In the genomic region with DNA sequence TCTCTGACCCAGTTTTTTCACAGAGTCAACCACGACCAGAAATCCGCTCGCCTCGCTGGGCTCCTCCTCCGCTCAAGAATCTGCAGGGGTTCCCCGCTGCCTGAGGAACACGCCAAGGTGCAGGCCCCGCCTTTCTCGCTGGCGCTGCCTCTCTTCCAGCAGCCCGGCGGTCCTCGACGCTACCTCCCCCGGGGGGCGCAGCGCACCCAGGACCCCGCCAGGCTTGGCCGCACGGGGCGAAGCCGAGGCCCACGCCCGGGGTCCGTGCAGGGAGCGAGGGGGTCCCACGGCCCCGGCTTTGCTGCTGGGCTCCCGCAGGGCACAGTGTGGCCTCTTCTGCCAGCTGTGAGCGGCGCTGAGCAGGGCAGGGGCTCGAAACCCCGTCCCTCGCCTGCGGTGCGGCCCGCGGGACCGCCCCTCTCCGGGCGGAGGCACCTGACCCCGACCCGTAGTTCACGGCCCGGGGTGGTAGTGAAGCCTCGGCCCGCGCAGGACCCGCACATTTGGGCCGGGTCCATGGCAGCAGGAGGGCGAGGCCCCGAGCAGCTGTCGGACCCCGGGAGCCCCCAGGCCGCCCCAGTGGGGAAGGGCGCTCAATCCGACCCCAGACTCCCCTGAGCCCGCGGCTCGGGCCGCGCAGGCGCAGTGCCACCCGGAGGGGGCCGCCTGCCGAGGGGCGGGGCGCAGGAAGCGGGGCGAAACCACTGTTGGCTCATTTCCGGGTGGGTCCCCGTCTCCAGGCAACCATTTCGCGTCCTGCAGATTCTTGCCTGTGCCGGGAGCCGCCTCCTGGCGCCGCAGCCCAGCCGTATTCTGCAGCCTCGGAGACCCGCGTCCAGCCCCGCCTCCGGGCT, we compare ENCODE assay signal across 1 cellular context.
TF ChIP-seq lines count a peak whose summit lies in the region.

No MANE protein-coding gene starts in this region.

TF ChIP-seq in HepG2, 621 proteins besides CTCF, POLR2A, EP300 and RAD21 (continued from another document and continues in another):
- TF ChIP-seq ZNF10 (CRISPR knock-in tag; IDR thresholded peaks at IDR 0.05; ENCODE audit: borderline replicate concordance, low read depth) (no peak), ZNF510 (CRISPR knock-in tag; IDR thresholded peaks at IDR 0.05; ENCODE audit: low read depth) (no peak), ZNF333 (CRISPR knock-in tag; IDR thresholded peaks at IDR 0.05; ENCODE audit: borderline replicate concordance) (peak; percentile 94; the same call in 1 of the 2 replicates), ZNF841 (CRISPR knock-in tag; IDR thresholded peaks at IDR 0.05; ENCODE audit: borderline replicate concordance) (no peak), MLLT10 (CRISPR knock-in tag; IDR thresholded peaks at IDR 0.05) (no peak), NRL (CRISPR knock-in tag; IDR thresholded peaks at IDR 0.05; ENCODE audit: borderline replicate concordance) (no peak), SUZ12 (IDR thresholded peaks at IDR 0.05; ENCODE audit: low read depth, low read length) (no peak), HNRNPL (IDR thresholded peaks at IDR 0.05; ENCODE audit: low read depth, low read length) (0 out of 2 replicates have a peak, but pooled peaks have one; percentile 40), ZNF792 (CRISPR knock-in tag; IDR thresholded peaks at IDR 0.05) (no peak), ZNF850 (CRISPR knock-in tag; conservative IDR thresholded peaks at IDR 0.05) (no peak), ZNF558 (CRISPR knock-in tag; IDR thresholded peaks at IDR 0.05; ENCODE audit: borderline replicate concordance) (no peak), ARHGAP35 (CRISPR knock-in tag; IDR thresholded peaks at IDR 0.05; ENCODE audit: borderline replicate concordance) (peak; percentile 42), HES4 (CRISPR knock-in tag; IDR thresholded peaks at IDR 0.05; ENCODE audit: borderline replicate concordance) (no peak), SOX13 (IDR thresholded peaks at IDR 0.05) (no peak), SOX13 (CRISPR knock-in tag; conservative IDR thresholded peaks at IDR 0.05 in 1 of 2, IDR thresholded peaks at IDR 0.05 in 1 of 2) (no peak; a peak in 1 of 4 replicates), ZNF672 (CRISPR knock-in tag; IDR thresholded peaks at IDR 0.05) (no peak), ZNF549 (CRISPR knock-in tag; IDR thresholded peaks at IDR 0.05) (no peak), MEIS1 (CRISPR knock-in tag; IDR thresholded peaks at IDR 0.05; ENCODE audit: borderline replicate concordance) (peak; percentile 58; the same call in 1 of the 2 replicates), NCOA2 (CRISPR knock-in tag; IDR thresholded peaks at IDR 0.05) (no peak), SAFB2 (CRISPR knock-in tag; IDR thresholded peaks at IDR 0.05; ENCODE audit: borderline replicate concordance, low read depth) (peak; percentile 23), ZNF562 (CRISPR knock-in tag; IDR thresholded peaks at IDR 0.05; ENCODE audit: borderline replicate concordance) (no peak), GATA4 (IDR thresholded peaks at IDR 0.05; ENCODE audit: borderline replicate concordance, low read depth) (0 out of 2 replicates have a peak, but pooled peaks have one; percentile 34), ZNF431 (CRISPR knock-in tag; IDR thresholded peaks at IDR 0.05; ENCODE audit: borderline replicate concordance, low read depth) (no peak), KDM6A (CRISPR knock-in tag; IDR thresholded peaks at IDR 0.05; ENCODE audit: low read depth) (no peak), ZNF660 (CRISPR knock-in tag; IDR thresholded peaks at IDR 0.05; ENCODE audit: borderline replicate concordance, low read depth) (no peak), TAF15 (IDR thresholded peaks at IDR 0.05; ENCODE audit: low read depth, low read length, poor library complexity, severe bottlenecking) (no peak), MTA1 (CRISPR knock-in tag; IDR thresholded peaks at IDR 0.05; ENCODE audit: borderline replicate concordance) (peak; percentile 84; the same call in 1 of the 2 replicates), ZNF75D (CRISPR knock-in tag; IDR thresholded peaks at IDR 0.05; ENCODE audit: borderline replicate concordance) (no peak), BORCS8-MEF2B (CRISPR knock-in tag; IDR thresholded peaks at IDR 0.05) (peak; percentile 48; the same call in 1 of the 2 replicates), ZNF543 (CRISPR knock-in tag; IDR thresholded peaks at IDR 0.05) (peak; percentile 32; the same call in 1 of the 2 replicates), TCF12 (IDR thresholded peaks at IDR 0.05) (no peak), TCF12 (CRISPR knock-in tag; IDR thresholded peaks at IDR 0.05) (peak; percentile 71; the same call in 1 of the 2 replicates), ZNF530 (CRISPR knock-in tag; IDR thresholded peaks at IDR 0.05; ENCODE audit: low read depth) (no peak), HIVEP1 (CRISPR knock-in tag; IDR thresholded peaks at IDR 0.05) (no peak), SIX4 (CRISPR knock-in tag; IDR thresholded peaks at IDR 0.05) (no peak), CHCHD3 (CRISPR knock-in tag; IDR thresholded peaks at IDR 0.05) (0 out of 2 replicates have a peak, but pooled peaks have one; percentile 17), TSC22D2 (CRISPR knock-in tag; IDR thresholded peaks at IDR 0.05; ENCODE audit: borderline replicate concordance) (no peak), CBX5 (CRISPR knock-in tag; IDR thresholded peaks at IDR 0.05; ENCODE audit: borderline replicate concordance) (no peak; the same call in 1 of the 2 replicates), ZFAT (CRISPR knock-in tag; conservative IDR thresholded peaks at IDR 0.05) (no peak), ZNF652 (CRISPR knock-in tag; IDR thresholded peaks at IDR 0.05; ENCODE audit: borderline replicate concordance, low read depth) (no peak), KDM1A (CRISPR knock-in tag; IDR thresholded peaks at IDR 0.05) (no peak), ZNF44 (CRISPR knock-in tag; IDR thresholded peaks at IDR 0.05) (no peak), MBD4 (IDR thresholded peaks at IDR 0.05; ENCODE audit: borderline replicate concordance, low read length) (no peak), ZSCAN22 (CRISPR knock-in tag; IDR thresholded peaks at IDR 0.05) (no peak), RBAK (CRISPR knock-in tag; IDR thresholded peaks at IDR 0.05) (no peak), ZNF256 (CRISPR knock-in tag; conservative IDR thresholded peaks at IDR 0.05) (no peak), RFXAP (CRISPR knock-in tag; IDR thresholded peaks at IDR 0.05; ENCODE audit: borderline replicate concordance) (no peak), MZF1 (CRISPR knock-in tag; IDR thresholded peaks at IDR 0.05; ENCODE audit: borderline replicate concordance) (no peak)
- TF ChIP-seq, protein P1, sequence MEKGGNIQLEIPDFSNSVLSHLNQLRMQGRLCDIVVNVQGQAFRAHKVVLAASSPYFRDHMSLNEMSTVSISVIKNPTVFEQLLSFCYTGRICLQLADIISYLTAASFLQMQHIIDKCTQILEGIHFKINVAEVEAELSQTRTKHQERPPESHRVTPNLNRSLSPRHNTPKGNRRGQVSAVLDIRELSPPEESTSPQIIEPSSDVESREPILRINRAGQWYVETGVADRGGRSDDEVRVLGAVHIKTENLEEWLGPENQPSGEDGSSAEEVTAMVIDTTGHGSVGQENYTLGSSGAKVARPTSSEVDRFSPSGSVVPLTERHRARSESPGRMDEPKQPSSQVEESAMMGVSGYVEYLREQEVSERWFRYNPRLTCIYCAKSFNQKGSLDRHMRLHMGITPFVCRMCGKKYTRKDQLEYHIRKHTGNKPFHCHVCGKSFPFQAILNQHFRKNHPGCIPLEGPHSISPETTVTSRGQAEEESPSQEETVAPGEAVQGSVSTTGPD (CRISPR knock-in tag; IDR thresholded peaks at IDR 0.05), result no peak
- TF ChIP-seq, protein P2, sequence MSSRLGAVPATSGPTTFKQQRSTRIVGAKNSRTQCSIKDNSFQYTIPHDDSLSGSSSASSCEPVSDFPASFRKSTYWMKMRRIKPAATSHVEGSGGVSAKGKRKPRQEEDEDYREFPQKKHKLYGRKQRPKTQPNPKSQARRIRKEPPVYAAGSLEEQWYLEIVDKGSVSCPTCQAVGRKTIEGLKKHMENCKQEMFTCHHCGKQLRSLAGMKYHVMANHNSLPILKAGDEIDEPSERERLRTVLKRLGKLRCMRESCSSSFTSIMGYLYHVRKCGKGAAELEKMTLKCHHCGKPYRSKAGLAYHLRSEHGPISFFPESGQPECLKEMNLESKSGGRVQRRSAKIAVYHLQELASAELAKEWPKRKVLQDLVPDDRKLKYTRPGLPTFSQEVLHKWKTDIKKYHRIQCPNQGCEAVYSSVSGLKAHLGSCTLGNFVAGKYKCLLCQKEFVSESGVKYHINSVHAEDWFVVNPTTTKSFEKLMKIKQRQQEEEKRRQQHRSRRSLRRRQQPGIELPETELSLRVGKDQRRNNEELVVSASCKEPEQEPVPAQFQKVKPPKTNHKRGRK (CRISPR knock-in tag; IDR thresholded peaks at IDR 0.05), result no peak
- TF ChIP-seq, protein P3, sequence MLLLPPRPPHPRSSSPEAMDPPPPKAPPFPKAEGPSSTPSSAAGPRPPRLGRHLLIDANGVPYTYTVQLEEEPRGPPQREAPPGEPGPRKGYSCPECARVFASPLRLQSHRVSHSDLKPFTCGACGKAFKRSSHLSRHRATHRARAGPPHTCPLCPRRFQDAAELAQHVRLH (CRISPR knock-in tag; IDR thresholded peaks at IDR 0.05; ENCODE audit: borderline replicate concordance, low read depth), result no peak
- TF ChIP-seq, protein P4, sequence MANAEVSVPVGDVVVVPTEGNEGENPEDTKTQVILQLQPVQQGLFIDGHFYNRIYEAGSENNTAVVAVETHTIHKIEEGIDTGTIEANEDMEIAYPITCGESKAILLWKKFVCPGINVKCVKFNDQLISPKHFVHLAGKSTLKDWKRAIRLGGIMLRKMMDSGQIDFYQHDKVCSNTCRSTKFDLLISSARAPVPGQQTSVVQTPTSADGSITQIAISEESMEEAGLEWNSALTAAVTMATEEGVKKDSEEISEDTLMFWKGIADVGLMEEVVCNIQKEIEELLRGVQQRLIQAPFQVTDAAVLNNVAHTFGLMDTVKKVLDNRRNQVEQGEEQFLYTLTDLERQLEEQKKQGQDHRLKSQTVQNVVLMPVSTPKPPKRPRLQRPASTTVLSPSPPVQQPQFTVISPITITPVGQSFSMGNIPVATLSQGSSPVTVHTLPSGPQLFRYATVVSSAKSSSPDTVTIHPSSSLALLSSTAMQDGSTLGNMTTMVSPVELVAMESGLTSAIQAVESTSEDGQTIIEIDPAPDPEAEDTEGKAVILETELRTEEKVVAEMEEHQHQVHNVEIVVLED (CRISPR knock-in tag; IDR thresholded peaks at IDR 0.05; ENCODE audit: borderline replicate concordance), result no peak
- TF ChIP-seq, protein P5, sequence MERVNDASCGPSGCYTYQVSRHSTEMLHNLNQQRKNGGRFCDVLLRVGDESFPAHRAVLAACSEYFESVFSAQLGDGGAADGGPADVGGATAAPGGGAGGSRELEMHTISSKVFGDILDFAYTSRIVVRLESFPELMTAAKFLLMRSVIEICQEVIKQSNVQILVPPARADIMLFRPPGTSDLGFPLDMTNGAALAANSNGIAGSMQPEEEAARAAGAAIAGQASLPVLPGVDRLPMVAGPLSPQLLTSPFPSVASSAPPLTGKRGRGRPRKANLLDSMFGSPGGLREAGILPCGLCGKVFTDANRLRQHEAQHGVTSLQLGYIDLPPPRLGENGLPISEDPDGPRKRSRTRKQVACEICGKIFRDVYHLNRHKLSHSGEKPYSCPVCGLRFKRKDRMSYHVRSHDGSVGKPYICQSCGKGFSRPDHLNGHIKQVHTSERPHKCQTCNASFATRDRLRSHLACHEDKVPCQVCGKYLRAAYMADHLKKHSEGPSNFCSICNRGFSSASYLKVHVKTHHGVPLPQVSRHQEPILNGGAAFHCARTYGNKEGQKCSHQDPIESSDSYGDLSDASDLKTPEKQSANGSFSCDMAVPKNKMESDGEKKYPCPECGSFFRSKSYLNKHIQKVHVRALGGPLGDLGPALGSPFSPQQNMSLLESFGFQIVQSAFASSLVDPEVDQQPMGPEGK (CRISPR knock-in tag; IDR thresholded peaks at IDR 0.05), result peak; percentile 80
- TF ChIP-seq, protein P6, sequence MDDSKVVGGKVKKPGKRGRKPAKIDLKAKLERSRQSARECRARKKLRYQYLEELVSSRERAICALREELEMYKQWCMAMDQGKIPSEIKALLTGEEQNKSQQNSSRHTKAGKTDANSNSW (CRISPR knock-in tag; IDR thresholded peaks at IDR 0.05; ENCODE audit: borderline replicate concordance), result no peak
- TF ChIP-seq, protein P7, sequence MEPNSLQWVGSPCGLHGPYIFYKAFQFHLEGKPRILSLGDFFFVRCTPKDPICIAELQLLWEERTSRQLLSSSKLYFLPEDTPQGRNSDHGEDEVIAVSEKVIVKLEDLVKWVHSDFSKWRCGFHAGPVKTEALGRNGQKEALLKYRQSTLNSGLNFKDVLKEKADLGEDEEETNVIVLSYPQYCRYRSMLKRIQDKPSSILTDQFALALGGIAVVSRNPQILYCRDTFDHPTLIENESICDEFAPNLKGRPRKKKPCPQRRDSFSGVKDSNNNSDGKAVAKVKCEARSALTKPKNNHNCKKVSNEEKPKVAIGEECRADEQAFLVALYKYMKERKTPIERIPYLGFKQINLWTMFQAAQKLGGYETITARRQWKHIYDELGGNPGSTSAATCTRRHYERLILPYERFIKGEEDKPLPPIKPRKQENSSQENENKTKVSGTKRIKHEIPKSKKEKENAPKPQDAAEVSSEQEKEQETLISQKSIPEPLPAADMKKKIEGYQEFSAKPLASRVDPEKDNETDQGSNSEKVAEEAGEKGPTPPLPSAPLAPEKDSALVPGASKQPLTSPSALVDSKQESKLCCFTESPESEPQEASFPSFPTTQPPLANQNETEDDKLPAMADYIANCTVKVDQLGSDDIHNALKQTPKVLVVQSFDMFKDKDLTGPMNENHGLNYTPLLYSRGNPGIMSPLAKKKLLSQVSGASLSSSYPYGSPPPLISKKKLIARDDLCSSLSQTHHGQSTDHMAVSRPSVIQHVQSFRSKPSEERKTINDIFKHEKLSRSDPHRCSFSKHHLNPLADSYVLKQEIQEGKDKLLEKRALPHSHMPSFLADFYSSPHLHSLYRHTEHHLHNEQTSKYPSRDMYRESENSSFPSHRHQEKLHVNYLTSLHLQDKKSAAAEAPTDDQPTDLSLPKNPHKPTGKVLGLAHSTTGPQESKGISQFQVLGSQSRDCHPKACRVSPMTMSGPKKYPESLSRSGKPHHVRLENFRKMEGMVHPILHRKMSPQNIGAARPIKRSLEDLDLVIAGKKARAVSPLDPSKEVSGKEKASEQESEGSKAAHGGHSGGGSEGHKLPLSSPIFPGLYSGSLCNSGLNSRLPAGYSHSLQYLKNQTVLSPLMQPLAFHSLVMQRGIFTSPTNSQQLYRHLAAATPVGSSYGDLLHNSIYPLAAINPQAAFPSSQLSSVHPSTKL (CRISPR knock-in tag; IDR thresholded peaks at IDR 0.05), result no peak
- TF ChIP-seq, protein P8, sequence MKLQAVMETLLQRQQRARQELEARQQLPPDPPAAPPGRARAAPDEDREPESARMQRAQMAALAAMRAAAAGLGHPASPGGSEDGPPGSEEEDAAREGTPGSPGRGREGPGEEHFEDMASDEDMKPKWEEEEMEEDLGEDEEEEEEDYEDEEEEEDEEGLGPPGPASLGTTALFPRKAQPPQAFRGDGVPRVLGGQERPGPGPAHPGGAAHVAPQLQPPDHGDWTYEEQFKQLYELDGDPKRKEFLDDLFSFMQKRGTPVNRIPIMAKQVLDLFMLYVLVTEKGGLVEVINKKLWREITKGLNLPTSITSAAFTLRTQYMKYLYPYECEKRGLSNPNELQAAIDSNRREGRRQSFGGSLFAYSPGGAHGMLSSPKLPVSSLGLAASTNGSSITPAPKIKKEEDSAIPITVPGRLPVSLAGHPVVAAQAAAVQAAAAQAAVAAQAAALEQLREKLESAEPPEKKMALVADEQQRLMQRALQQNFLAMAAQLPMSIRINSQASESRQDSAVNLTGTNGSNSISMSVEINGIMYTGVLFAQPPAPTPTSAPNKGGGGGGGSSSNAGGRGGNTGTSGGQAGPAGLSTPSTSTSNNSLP (IDR thresholded peaks at IDR 0.05; ENCODE audit: low read depth, low read length), result no peak
